ENCODE assay signal across 8 cellular contexts in the genomic region with DNA sequence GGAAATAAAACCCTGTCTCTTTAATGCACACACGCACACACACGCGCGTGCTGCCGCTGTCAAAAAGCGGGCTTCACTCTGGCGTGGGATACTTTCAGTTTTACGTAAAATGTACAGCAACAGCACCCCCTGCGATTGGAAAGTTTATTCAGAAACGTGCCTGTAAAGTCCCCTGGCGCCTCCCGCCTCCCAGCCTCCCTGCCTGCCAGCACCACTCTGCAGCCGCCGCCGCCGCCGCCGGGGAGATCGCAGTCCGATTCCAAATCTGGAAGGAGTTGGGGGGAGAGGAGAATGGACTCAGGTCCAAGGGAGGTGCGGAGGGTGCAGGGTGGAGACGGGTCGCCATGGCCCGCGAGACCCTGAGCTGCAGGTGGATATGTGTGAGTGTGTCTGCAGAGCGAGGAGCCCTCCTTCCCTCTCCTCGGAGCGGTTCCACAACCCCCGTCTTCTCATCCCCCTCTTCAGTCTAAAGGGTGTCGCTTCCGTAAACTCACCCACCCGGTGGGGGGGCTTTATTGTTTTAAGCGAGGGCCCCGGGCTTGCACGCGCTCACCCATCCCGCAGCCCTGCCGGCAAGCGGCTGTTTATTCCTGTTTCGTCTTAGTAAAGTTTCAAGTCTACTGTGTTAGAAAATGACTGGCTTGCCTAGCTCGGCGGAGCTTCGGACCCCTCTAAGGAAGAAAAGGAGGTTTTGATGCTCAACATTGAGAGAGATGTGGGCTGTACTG. TPM values are rescaled to one million over a fixed set of nuclear protein-coding genes. Genes with fewer than 3 reads are reported as not detected.
A peak's percentile ranks its signal among the peaks of the same experiment; 100 is the strongest.
DNase-seq lines count a peak whose midpoint lies in the region; ATAC-seq and TF ChIP-seq lines count a peak whose summit lies in the region.

No MANE protein-coding gene starts in this region.

- peaks cover 29% of the 10 kb centered on the region for H3K27me3 ChIP-seq in CD8-positive, alpha-beta T cell (ENCODE audit: insufficient read depth, low read length)
- peaks cover 0 to 90% (median 9%) of the 10 kb centered on the region in 4 donors for H3K27me3 ChIP-seq in esophagus squamous epithelium
- no peaks in the 10 kb centered on the region for H3K27me3 ChIP-seq in vagina

- H3K27ac Mint-ChIP-seq in CD8-positive, alpha-beta T cell: peak overlapping the region; percentile 65
- no peak overlapping the region for H3K27ac Mint-ChIP-seq in activated CD8-positive, alpha-beta memory T cell treated with anti-CD3 and anti-CD28 coated beads, Interleukin-2, amount 10 ng/mL, durations not matched to agents 7 days and 5 days
- no peak overlapping the region for H3K27ac Mint-ChIP-seq in neural crest cell (ENCODE audit: unreplicated experiment)

- peak; percentile 64 for TF ChIP-seq CTCF in CD8-positive, alpha-beta T cell (IDR thresholded peaks at IDR 0.05)
- TF ChIP-seq CTCF in esophagus squamous epithelium (IDR thresholded peaks at IDR 0.05) (peak in 5 of 6 experiments; percentile 14 to 47 (median 21)), neural crest cell (conservative IDR thresholded peaks at IDR 0.05) (peak; percentile 65), vagina (IDR thresholded peaks at IDR 0.05) (no peak)

- no peaks in the 10 kb centered on the region for H3K9me3 Mint-ChIP-seq in CD8-positive, alpha-beta T cell
- no peaks in the 10 kb centered on the region for H3K9me3 Mint-ChIP-seq in activated CD8-positive, alpha-beta memory T cell treated with anti-CD3 and anti-CD28 coated beads, Interleukin-2, amount 10 ng/mL, durations not matched to agents 7 days and 5 days (ENCODE audit: low read depth)
- no peaks in the 10 kb centered on the region for H3K9me3 Mint-ChIP-seq in neural crest cell

- H3K4me3 ChIP-seq in CD8-positive, alpha-beta T cell (ENCODE audit: low read depth, low read length): peak overlapping the region; percentile 77
- H3K4me3 ChIP-seq in esophagus squamous epithelium (peak overlapping the region; percentile 57 to 78 (median 73)), vagina (peak overlapping the region; percentile 49 to 55)

- H3K27me3 Mint-ChIP-seq in CD8-positive, alpha-beta T cell (ENCODE audit: low read depth): peaks cover 52% of the 10 kb centered on the region
- H3K27me3 Mint-ChIP-seq in activated CD8-positive, alpha-beta memory T cell treated with anti-CD3 and anti-CD28 coated beads, Interleukin-2, amount 10 ng/mL, durations not matched to agents 7 days and 5 days: peaks cover 78% of the 10 kb centered on the region
- H3K27me3 Mint-ChIP-seq in neural crest cell (ENCODE audit: low read depth): peaks cover 98% of the 10 kb centered on the region

- no peaks in the 10 kb centered on the region for H3K36me3 ChIP-seq in CD8-positive, alpha-beta T cell (ENCODE audit: insufficient read depth, low read length)
- H3K36me3 ChIP-seq in esophagus squamous epithelium (no peaks in the 10 kb centered on the region), vagina (no peaks in the 10 kb centered on the region)

- peak in 5 of 7 experiments; percentile 26 to 67 (median 61) for DNase-seq in CD8-positive, alpha-beta T cell
- DNase-seq in NCI-H748 treated with DMSO at 0.1 percent for 48 hours (lab: John Stamatoyannopoulos, UW) (peak; percentile 8), esophagus squamous epithelium (lab: John Stamatoyannopoulos, UW) (no peak), neural crest cell (ENCODE audit: low read depth, low spot score) (peak; percentile 45), vagina (ENCODE audit: extremely low spot score in 2 of 2) (no peak)
- DNase-seq in activated CD8-positive, alpha-beta memory T cell treated with anti-CD3 and anti-CD28 coated beads, Interleukin-2, amount 10 ng/mL, durations not matched to agents 7 days and 5 days: peak; percentile 76

- H3K4me1 Mint-ChIP-seq in CD8-positive, alpha-beta T cell (ENCODE audit: low read depth): peaks cover 42% of the 10 kb centered on the region
- peaks cover 30% of the 10 kb centered on the region for H3K4me1 Mint-ChIP-seq in activated CD8-positive, alpha-beta memory T cell treated with anti-CD3 and anti-CD28 coated beads, Interleukin-2, amount 10 ng/mL, durations not matched to agents 7 days and 5 days
- peaks cover 32% of the 10 kb centered on the region for H3K4me1 Mint-ChIP-seq in neural crest cell

- 1 to 5% methylated on average over 4 to 33 of the region's 43 CpGs for WGBS in esophagus squamous epithelium, 2 donors

- no peak overlapping the region for H3K27ac ChIP-seq in CD8-positive, alpha-beta T cell (ENCODE audit: low read depth, low read length)
- H3K27ac ChIP-seq in esophagus squamous epithelium: peak overlapping the region; percentile 81 to 91 (median 90)
- H3K27ac ChIP-seq in vagina: peak overlapping the region; percentile 59

- H3K9me3 ChIP-seq in CD8-positive, alpha-beta T cell (ENCODE audit: low read length): no peaks in the 10 kb centered on the region
- H3K9me3 ChIP-seq in esophagus squamous epithelium: no peaks in the 10 kb centered on the region
- no peaks in the 10 kb centered on the region for H3K9me3 ChIP-seq in vagina

- POLR2A ChIA-PET in CD8-positive, alpha-beta T cell (lab: Charles Lee): no interaction called here

- H3K4me3 Mint-ChIP-seq in CD8-positive, alpha-beta T cell: peak overlapping the region; percentile 90
- peak overlapping the region; percentile 73 for H3K4me3 Mint-ChIP-seq in activated CD8-positive, alpha-beta memory T cell treated with anti-CD3 and anti-CD28 coated beads, Interleukin-2, amount 10 ng/mL, durations not matched to agents 7 days and 5 days
- H3K4me3 Mint-ChIP-seq in neural crest cell: peak overlapping the region; percentile 68

- ATAC-seq in CD8-positive, alpha-beta T cell: peak; percentile 59
- peak; percentile 31 for ATAC-seq in GM19023 (IDR thresholded peaks at IDR 0.05; ENCODE audit: unreplicated experiment)
- peak; percentile 41 for ATAC-seq in HG03175 (IDR thresholded peaks at IDR 0.05; ENCODE audit: unreplicated experiment)
- peak; percentile 70 for ATAC-seq in activated CD8-positive, alpha-beta memory T cell treated with anti-CD3 and anti-CD28 coated beads, Interleukin-2, amount 10 ng/mL, durations not matched to agents 7 days and 5 days

- CTCF ChIA-PET in CD8-positive, alpha-beta T cell (lab: Charles Lee): interaction anchor here (1.1 to 1.3 kb wide), 2 partner anchors 12 to 19 kb away, joined by 3 to 5 read pairs; no protein-coding TSS in a partner anchor
- CTCF ChIA-PET in activated CD8-positive, alpha-beta memory T cell treated with anti-CD3 and anti-CD28 coated beads, Interleukin-2, amount 10 ng/mL, durations not matched to agents 7 days and 5 days (lab: Charles Lee): interaction anchor here (0.9 to 1.9 kb wide), 2 partner anchors 16 to 27 kb away, joined by 3 to 9 read pairs; no protein-coding TSS in a partner anchor

- peaks cover 54% of the 10 kb centered on the region for H3K4me1 ChIP-seq in CD8-positive, alpha-beta T cell (ENCODE audit: insufficient read depth, low read length)
- H3K4me1 ChIP-seq in esophagus squamous epithelium: peaks cover 13 to 72% (median 36%) of the 10 kb centered on the region in 3 donors
- H3K4me1 ChIP-seq in vagina: peaks cover 56% of the 10 kb centered on the region

- H3K36me3 Mint-ChIP-seq in CD8-positive, alpha-beta T cell: peaks cover 3% of the 10 kb centered on the region
- no peaks in the 10 kb centered on the region for H3K36me3 Mint-ChIP-seq in activated CD8-positive, alpha-beta memory T cell treated with anti-CD3 and anti-CD28 coated beads, Interleukin-2, amount 10 ng/mL, durations not matched to agents 7 days and 5 days
- H3K36me3 Mint-ChIP-seq in neural crest cell (ENCODE audit: low read depth): no peaks in the 10 kb centered on the region

- TF ChIP-seq POLR2A in esophagus squamous epithelium (IDR thresholded peaks at IDR 0.05): peak in 3 of 4 donors; percentile 10 to 57 (median 27)
- TF ChIP-seq POLR2A in vagina (IDR thresholded peaks at IDR 0.05): no peak

- intact Hi-C loops in CD8-positive, alpha-beta T cell (cut with DNase I, micrococcal nuclease): loop anchor here (1.0 to 10.0 kb wide), 2 partner anchors 14 to 1530 kb away; no protein-coding TSS in a partner anchor
- intact Hi-C loops in esophagus squamous epithelium (cut with DNase I): no loop called here
- intact Hi-C loops in vagina (cut with DNase I): no loop called here

RNA-seq across cellular contexts. Expression of a gene that starts 1.8 kb away (rescaled TPM):
- total RNA-seq in CD8-positive, alpha-beta T cell: 1 to 10 TPM; 2.0 to 2.6 TPM
- total RNA-seq in activated CD8-positive, alpha-beta memory T cell treated with anti-CD3 and anti-CD28 coated beads, Interleukin-2, amount 10 ng/mL, durations not matched to agents 7 days and 5 days: not detected
- total RNA-seq in esophagus squamous epithelium (10 to 100 TPM; 23.9 to 46.2 (median 33.8) TPM), neural crest cell (2.2 and 2.3 TPM in 2 replicates), vagina (48.4 TPM)

Comparison
In these comparisons a context has a peak if more than half of its experiments do, and no peak if none do; other contexts are left out.
1. DNase-seq: peak in CD8-positive, alpha-beta T cell (5 of 7), NCI-H748 treated with DMSO at 0.1 percent for 48 hours (single experiment), activated CD8-positive, alpha-beta memory T cell treated with anti-CD3 and anti-CD28 coated beads, Interleukin-2, amount 10 ng/mL, durations not matched to agents 7 days and 5 days (single experiment) and neural crest cell (single experiment); none in esophagus squamous epithelium (single experiment) and vagina (0 of 2).
2. CTCF ChIP-seq: peak in CD8-positive, alpha-beta T cell (single experiment), esophagus squamous epithelium (5 of 6) and neural crest cell (single experiment); none in vagina (0 of 3).
3. POLR2A ChIP-seq: peak in esophagus squamous epithelium (3 of 4); none in vagina (0 of 2).
4. intact Hi-C loops: an anchor here in CD8-positive, alpha-beta T cell (1.0 to 10.0 kb wide); none called in esophagus squamous epithelium and vagina.
5. Peak in every context shown above with its lines, with median percentiles within 50 percentile points of each other: ATAC-seq, H3K4me3 ChIP-seq and H3K4me3 Mint-ChIP-seq.